Comparison of ENCODE assay signal across 8 cellular contexts in the genomic region with DNA sequence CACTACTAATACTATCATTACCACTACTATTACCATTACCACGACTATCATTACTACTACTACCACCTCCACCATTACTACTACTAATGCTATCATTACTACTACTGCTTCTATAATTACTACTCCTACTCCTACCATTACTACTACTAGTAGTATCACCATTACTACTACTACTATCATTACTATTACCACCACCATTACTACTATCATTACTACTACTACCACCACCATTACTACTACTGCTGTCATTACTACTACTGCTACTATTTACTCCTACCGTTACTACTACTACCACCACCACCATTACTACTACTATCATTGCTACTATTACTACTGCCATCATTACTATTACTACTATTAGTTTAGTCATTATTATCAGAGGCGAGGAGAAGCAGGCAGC.
"Had no signal": no experiment of that assay in that cellular context is flagged by ENCODE, and none has a peak within 500 bp of the region (broad histone marks: within the 10 kb centered on the region; RNA-seq: fewer than 3 reads in every experiment).

No MANE protein-coding gene starts in this region.

- DNase-seq: GDM1, GF-D8 had no signal

- FAIRE-seq: G401.6, GM12878, GM12891, GM12892, GM18507, GM19239 had no signal

- H3K4me3 ChIP-seq: GM12878 had no signal

- ATAC-seq: GM12878 had no signal
